15 cellular contexts compared by ENCODE assay signal in genomic region chr5:102855684-102856373, GRCh38.
DNase-seq lines count a peak whose midpoint lies in the region; ATAC-seq and TF ChIP-seq lines count a peak whose summit lies in the region.
"Had no signal": no experiment of that assay in that cellular context is flagged by ENCODE, and none has a peak within 500 bp of the region (broad histone marks: within the 10 kb centered on the region; RNA-seq: fewer than 3 reads in every experiment).

No MANE protein-coding gene starts in this region.

- H3K27ac Mint-ChIP-seq in immature natural killer cell: peak overlapping the region; percentile 85 to 95 (median 90)
- H3K27ac Mint-ChIP-seq: activated naive CD8-positive, alpha-beta T cell treated with anti-CD3 and anti-CD28 coated beads, Interleukin-2, amount 50 U/mL, for 24 hours; GM23338 had no signal

- H4K20me1 ChIP-seq in GM23248 (ENCODE audit: insufficient read depth): no peaks in the 10 kb centered on the region

- H3K36me3 ChIP-seq in ACC112 (ENCODE audit: insufficient read depth, low read length): no peaks in the 10 kb centered on the region
- no peaks in the 10 kb centered on the region for H3K36me3 ChIP-seq in GM23248 (ENCODE audit: low read depth)
- no peaks in the 10 kb centered on the region for H3K36me3 ChIP-seq in RWPE2 (ENCODE audit: low read depth)
- no peaks in the 10 kb centered on the region for H3K36me3 ChIP-seq in brain microvascular endothelial cell (replicated peaks)
- H3K36me3 ChIP-seq: esophagus muscularis mucosa had no signal

- peak; percentile 52 for DNase-seq in GM23248
- DNase-seq in RWPE2 (ENCODE audit: low spot score): no peak
- peak; percentile 50 to 57 (median 51) for DNase-seq in immature natural killer cell
- DNase-seq in NCI-H2227 (lab: John Stamatoyannopoulos, UW; ENCODE audit: unreplicated experiment): no peak
- no peak for DNase-seq in kidney glomerular epithelial cell (lab: John Stamatoyannopoulos, UW)
- no peak for DNase-seq in brain microvascular endothelial cell
- DNase-seq: activated naive CD8-positive, alpha-beta T cell treated with anti-CD3 and anti-CD28 coated beads, Interleukin-2, amount 50 U/mL, for 24 hours; NCI-H1417 treated with DMSO at 0.1 percent for 48 hours; NCI-H524; SHP77 treated with DMSO at 0.1 percent for 48 hours had no signal

- H3K4me3 Mint-ChIP-seq in immature natural killer cell: peak overlapping the region; percentile 73 to 86 (median 84)
- H3K4me3 Mint-ChIP-seq: activated naive CD8-positive, alpha-beta T cell treated with anti-CD3 and anti-CD28 coated beads, Interleukin-2, amount 50 U/mL, for 24 hours; GM23338 had no signal

- peaks cover 39% of the 10 kb centered on the region for H3K4me1 ChIP-seq in ACC112 (ENCODE audit: control insufficient read depth, insufficient read depth, low read length, unreplicated experiment)
- H3K4me1 ChIP-seq in GM23248 (ENCODE audit: insufficient read depth): peaks cover 54% of the 10 kb centered on the region
- H3K4me1 ChIP-seq in RWPE2 (ENCODE audit: insufficient read depth, poor library complexity, severe bottlenecking): peaks cover 25% of the 10 kb centered on the region
- H3K4me1 ChIP-seq: parathyroid adenoma had no signal

- H3K27ac ChIP-seq in ACC112 (ENCODE audit: low read depth, low read length) (peak overlapping the region; percentile 71), GM23248 (peak overlapping the region; percentile 94), RWPE2 (ENCODE audit: poor library complexity, severe bottlenecking) (peak overlapping the region; percentile 58), brain microvascular endothelial cell (no peak overlapping the region)
- H3K27ac ChIP-seq: parathyroid adenoma had no signal

- no peaks in the 10 kb centered on the region for H3K9me2 ChIP-seq in GM23248 (ENCODE audit: insufficient read depth)

- H3K36me3 Mint-ChIP-seq in immature natural killer cell: no peaks in the 10 kb centered on the region

- H3K4me1 Mint-ChIP-seq in immature natural killer cell: peaks cover 70 to 80% of the 10 kb centered on the region in 2 donors

- peak overlapping the region; percentile 38 for H3K4me3 ChIP-seq in ACC112 (ENCODE audit: low read depth, low read length)
- H3K4me3 ChIP-seq in GM23248: peak overlapping the region; percentile 45
- no peak overlapping the region for H3K4me3 ChIP-seq in RWPE2 (ENCODE audit: severe bottlenecking)
- H3K4me3 ChIP-seq in brain microvascular endothelial cell (ENCODE audit: low read depth, low read length): no peak overlapping the region
- H3K4me3 ChIP-seq: esophagus muscularis mucosa, GM23338 had no signal

- WGBS in GM23248 (ENCODE audit: low coverage in 1 of 2, low lambda C conversion rate in 2 of 2, missing lambda C conversion rate in 2 of 2), 2 experiments: 76 to 85% methylated on average over 4 of the region's 4 CpGs

- H3K9me3 Mint-ChIP-seq in immature natural killer cell: no peaks in the 10 kb centered on the region
- H3K9me3 Mint-ChIP-seq: activated naive CD8-positive, alpha-beta T cell treated with anti-CD3 and anti-CD28 coated beads, Interleukin-2, amount 50 U/mL, for 24 hours; GM23338 had no signal

- no peaks in the 10 kb centered on the region for H3K27me3 ChIP-seq in ACC112 (ENCODE audit: insufficient read depth, low read length)
- H3K27me3 ChIP-seq in GM23248 (replicated peaks; ENCODE audit: insufficient read depth): no peaks in the 10 kb centered on the region
- H3K27me3 ChIP-seq in RWPE2 (ENCODE audit: insufficient read depth, poor library complexity, severe bottlenecking): no peaks in the 10 kb centered on the region
- no peaks in the 10 kb centered on the region for H3K27me3 ChIP-seq in brain microvascular endothelial cell (replicated peaks)
- H3K27me3 ChIP-seq: esophagus muscularis mucosa had no signal

- H3K9ac ChIP-seq in GM23248: peak overlapping the region; percentile 53
- H3K9ac ChIP-seq: parathyroid adenoma had no signal

- H3K79me2 ChIP-seq in ACC112 (ENCODE audit: control insufficient read depth, insufficient read depth, low read length, unreplicated experiment): peaks cover 25% of the 10 kb centered on the region
- H3K79me2 ChIP-seq in GM23248 (ENCODE audit: insufficient read depth): peaks cover 26% of the 10 kb centered on the region; the same call in 1 of the 2 replicates
- H3K79me2 ChIP-seq: parathyroid adenoma had no signal

- in situ Hi-C loops in GM23248 (cut with MboI) (no loop called here), brain microvascular endothelial cell (cut with HindIII; ENCODE audit: low pct_ligation_motif_present, low sequenced_read_pairs) (no loop called here)

- H3K9me3 ChIP-seq in GM23248 (ENCODE audit: low read depth) (no peaks in the 10 kb centered on the region), RWPE2 (ENCODE audit: severe bottlenecking) (no peaks in the 10 kb centered on the region)
- H3K9me3 ChIP-seq: esophagus muscularis mucosa had no signal

- peak overlapping the region; percentile 72 for H3K4me2 ChIP-seq in GM23248 (ENCODE audit: unreplicated experiment)
- H3K4me2 ChIP-seq: GM23338 had no signal

- peaks cover 49% of the 10 kb centered on the region for H3F3A ChIP-seq in GM23248 (ENCODE audit: insufficient read depth)

- no peaks in the 10 kb centered on the region for H3K27me3 Mint-ChIP-seq in immature natural killer cell (ENCODE audit: low read depth in 3 of 3)
- H3K27me3 Mint-ChIP-seq: activated naive CD8-positive, alpha-beta T cell treated with anti-CD3 and anti-CD28 coated beads, Interleukin-2, amount 50 U/mL, for 24 hours had no signal

- TF ChIP-seq CTCF in RWPE2 (IDR thresholded peaks at IDR 0.05; ENCODE audit: poor library complexity, severe bottlenecking) (no peak), brain microvascular endothelial cell (IDR thresholded peaks at IDR 0.05; ENCODE audit: low read depth, low read length, missing control alignments) (no peak)

- ATAC-seq in RWPE2 (ENCODE audit: low read depth) (peak; percentile 19; the same call in 2 of the 3 replicates), GM19324 (IDR thresholded peaks at IDR 0.05; ENCODE audit: low FRiP score, unreplicated experiment) (no peak)
- ATAC-seq: activated naive CD8-positive, alpha-beta T cell treated with anti-CD3 and anti-CD28 coated beads, Interleukin-2, amount 50 U/mL, for 24 hours; GM23338 had no signal

- H2AFZ ChIP-seq in ACC112 (ENCODE audit: low read length, unreplicated experiment): no peak overlapping the region
- no peak overlapping the region for H2AFZ ChIP-seq in GM23248
- H2AFZ ChIP-seq: GM23338, parathyroid adenoma had no signal

Comparison
In these comparisons a context has a peak if more than half of its experiments do, and no peak if none do; other contexts are left out.
1. H3K4me3 ChIP-seq: peak in ACC112 (single experiment) and GM23248 (single experiment); none in RWPE2 (single experiment) and brain microvascular endothelial cell (single experiment).
2. DNase-seq: peak in GM23248 (single experiment) and immature natural killer cell (3 of 3); none in RWPE2 (single experiment), NCI-H2227 (single experiment), kidney glomerular epithelial cell (single experiment) and brain microvascular endothelial cell (single experiment).